ENCODE assay signal across 1 cellular context in the genomic region with DNA sequence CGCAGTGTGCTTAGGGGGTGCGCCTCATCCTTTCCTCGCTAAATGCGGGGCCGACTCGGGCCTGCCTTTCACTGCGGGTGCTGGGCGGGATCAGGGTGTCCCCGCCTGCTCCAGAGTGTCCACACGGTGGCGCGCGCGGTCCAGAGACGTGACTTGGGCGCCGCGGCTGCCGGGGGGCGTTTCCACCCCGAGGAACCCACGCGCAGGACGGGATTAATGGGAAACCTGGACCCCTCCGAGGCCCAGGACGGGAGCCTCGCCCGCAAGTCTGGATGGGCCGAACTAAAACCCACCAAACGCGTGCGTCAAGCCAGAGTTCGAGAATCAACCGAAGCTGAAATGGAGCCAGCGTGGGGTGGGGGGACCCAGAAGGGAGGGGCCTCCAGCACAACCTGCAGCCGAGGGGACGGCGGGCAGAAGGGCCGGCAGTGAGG.
TF ChIP-seq lines count a peak whose summit lies in the region.

No MANE protein-coding gene starts in this region.

TF ChIP-seq in K562, 482 proteins besides CTCF, POLR2A, EP300 and RAD21 (continued from another document and continues in another):
- TF ChIP-seq, protein P1, sequence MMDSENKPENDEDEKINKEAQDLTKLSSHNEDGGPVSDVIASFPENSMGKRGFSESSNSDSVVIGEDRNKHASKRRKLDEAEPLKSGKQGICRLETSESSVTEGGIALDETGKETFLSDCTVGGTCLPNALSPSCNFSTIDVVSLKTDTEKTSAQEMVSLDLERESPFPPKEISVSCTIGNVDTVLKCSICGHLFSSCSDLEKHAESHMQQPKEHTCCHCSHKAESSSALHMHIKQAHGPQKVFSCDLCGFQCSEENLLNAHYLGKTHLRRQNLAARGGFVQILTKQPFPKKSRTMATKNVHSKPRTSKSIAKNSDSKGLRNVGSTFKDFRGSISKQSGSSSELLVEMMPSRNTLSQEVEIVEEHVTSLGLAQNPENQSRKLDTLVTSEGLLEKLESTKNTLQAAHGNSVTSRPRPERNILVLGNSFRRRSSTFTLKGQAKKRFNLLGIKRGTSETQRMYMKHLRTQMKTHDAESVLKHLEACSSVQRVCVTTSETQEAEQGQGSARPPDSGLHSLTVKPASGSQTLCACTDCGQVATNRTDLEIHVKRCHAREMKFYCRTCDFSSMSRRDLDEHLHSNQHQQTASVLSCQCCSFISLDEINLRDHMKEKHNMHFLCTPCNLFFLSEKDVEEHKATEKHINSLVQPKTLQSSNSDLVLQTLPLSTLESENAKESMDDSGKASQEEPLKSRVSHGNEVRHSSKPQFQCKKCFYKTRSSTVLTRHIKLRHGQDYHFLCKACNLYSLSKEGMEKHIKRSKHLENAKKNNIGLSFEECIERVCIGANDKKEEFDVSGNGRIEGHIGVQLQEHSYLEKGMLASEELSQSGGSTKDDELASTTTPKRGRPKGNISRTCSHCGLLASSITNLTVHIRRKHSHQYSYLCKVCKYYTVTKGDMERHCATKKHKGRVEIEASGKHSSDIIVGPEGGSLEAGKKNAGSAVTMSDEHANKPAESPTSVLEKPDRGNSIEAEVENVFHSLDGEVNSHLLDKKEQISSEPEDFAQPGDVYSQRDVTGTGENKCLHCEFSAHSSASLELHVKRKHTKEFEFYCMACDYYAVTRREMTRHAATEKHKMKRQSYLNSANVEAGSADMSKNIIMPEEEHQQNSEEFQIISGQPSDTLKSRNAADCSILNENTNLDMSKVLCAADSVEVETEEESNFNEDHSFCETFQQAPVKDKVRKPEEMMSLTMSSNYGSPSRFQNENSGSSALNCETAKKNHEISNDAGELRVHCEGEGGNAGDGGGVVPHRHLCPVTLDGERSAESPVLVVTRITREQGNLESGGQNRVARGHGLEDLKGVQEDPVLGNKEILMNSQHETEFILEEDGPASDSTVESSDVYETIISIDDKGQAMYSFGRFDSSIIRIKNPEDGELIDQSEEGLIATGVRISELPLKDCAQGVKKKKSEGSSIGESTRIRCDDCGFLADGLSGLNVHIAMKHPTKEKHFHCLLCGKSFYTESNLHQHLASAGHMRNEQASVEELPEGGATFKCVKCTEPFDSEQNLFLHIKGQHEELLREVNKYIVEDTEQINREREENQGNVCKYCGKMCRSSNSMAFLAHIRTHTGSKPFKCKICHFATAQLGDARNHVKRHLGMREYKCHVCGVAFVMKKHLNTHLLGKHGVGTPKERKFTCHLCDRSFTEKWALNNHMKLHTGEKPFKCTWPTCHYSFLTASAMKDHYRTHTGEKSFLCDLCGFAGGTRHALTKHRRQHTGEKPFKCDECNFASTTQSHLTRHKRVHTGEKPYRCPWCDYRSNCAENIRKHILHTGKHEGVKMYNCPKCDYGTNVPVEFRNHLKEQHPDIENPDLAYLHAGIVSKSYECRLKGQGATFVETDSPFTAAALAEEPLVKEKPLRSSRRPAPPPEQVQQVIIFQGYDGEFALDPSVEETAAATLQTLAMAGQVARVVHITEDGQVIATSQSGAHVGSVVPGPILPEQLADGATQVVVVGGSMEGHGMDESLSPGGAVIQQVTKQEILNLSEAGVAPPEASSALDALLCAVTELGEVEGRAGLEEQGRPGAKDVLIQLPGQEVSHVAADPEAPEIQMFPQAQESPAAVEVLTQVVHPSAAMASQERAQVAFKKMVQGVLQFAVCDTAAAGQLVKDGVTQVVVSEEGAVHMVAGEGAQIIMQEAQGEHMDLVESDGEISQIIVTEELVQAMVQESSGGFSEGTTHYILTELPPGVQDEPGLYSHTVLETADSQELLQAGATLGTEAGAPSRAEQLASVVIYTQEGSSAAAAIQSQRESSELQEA (IDR thresholded peaks at IDR 0.05; ENCODE audit: low read depth) = no peak
- TF ChIP-seq ETV5 (CRISPR knock-in tag; IDR thresholded peaks at IDR 0.05; ENCODE audit: low read depth) (no peak), OTX1 (CRISPR knock-in tag; IDR thresholded peaks at IDR 0.05) (no peak), ZNF282 (CRISPR knock-in tag; IDR thresholded peaks at IDR 0.05) (no peak), ZNF212 (CRISPR knock-in tag; IDR thresholded peaks at IDR 0.05) (no peak), THRAP3 (IDR thresholded peaks at IDR 0.05; ENCODE audit: borderline replicate concordance) (no peak), ETS2 (tag; IDR thresholded peaks at IDR 0.05; ENCODE audit: borderline replicate concordance, poor library complexity, severe bottlenecking) (no peak), ELF4 (CRISPR knock-in tag; IDR thresholded peaks at IDR 0.05) (no peak), FOSL1 (tag; conservative IDR thresholded peaks at IDR 0.05) (no peak), BRD4 (IDR thresholded peaks at IDR 0.05) (no peak), MEF2A (IDR thresholded peaks at IDR 0.05; ENCODE audit: control insufficient read depth, low read depth, low read length) (no peak), TAF1 (IDR thresholded peaks at IDR 0.05; ENCODE audit: control insufficient read depth, extremely low read depth, insufficient read depth, low read length, severe bottlenecking) (no peak), SREBF2 (CRISPR knock-in tag; IDR thresholded peaks at IDR 0.05) (no peak), ZNF436 (CRISPR knock-in tag; IDR thresholded peaks at IDR 0.05) (no peak), ZFP30 (CRISPR knock-in tag; IDR thresholded peaks at IDR 0.05; ENCODE audit: borderline replicate concordance) (no peak), ZNF76 (CRISPR knock-in tag; IDR thresholded peaks at IDR 0.05; ENCODE audit: borderline replicate concordance) (no peak), ZNF408 (CRISPR knock-in tag; IDR thresholded peaks at IDR 0.05; ENCODE audit: low read depth) (no peak), SMARCC2 (IDR thresholded peaks at IDR 0.05; ENCODE audit: low read depth) (no peak), HNRNPL (IDR thresholded peaks at IDR 0.05; ENCODE audit: low read depth, low read length) (no peak), NR1H2 (CRISPR knock-in tag; IDR thresholded peaks at IDR 0.05) (no peak), POLR2AphosphoS5 (IDR thresholded peaks at IDR 0.05; ENCODE audit: control insufficient read depth, insufficient read depth, low read depth, low read length) (no peak), ZNF695 (CRISPR knock-in tag; IDR thresholded peaks at IDR 0.05) (no peak)
- TF ChIP-seq, protein P2, sequence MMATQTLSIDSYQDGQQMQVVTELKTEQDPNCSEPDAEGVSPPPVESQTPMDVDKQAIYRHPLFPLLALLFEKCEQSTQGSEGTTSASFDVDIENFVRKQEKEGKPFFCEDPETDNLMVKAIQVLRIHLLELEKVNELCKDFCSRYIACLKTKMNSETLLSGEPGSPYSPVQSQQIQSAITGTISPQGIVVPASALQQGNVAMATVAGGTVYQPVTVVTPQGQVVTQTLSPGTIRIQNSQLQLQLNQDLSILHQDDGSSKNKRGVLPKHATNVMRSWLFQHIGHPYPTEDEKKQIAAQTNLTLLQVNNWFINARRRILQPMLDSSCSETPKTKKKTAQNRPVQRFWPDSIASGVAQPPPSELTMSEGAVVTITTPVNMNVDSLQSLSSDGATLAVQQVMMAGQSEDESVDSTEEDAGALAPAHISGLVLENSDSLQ (IDR thresholded peaks at IDR 0.05) = no peak
- TF ChIP-seq, protein P3, sequence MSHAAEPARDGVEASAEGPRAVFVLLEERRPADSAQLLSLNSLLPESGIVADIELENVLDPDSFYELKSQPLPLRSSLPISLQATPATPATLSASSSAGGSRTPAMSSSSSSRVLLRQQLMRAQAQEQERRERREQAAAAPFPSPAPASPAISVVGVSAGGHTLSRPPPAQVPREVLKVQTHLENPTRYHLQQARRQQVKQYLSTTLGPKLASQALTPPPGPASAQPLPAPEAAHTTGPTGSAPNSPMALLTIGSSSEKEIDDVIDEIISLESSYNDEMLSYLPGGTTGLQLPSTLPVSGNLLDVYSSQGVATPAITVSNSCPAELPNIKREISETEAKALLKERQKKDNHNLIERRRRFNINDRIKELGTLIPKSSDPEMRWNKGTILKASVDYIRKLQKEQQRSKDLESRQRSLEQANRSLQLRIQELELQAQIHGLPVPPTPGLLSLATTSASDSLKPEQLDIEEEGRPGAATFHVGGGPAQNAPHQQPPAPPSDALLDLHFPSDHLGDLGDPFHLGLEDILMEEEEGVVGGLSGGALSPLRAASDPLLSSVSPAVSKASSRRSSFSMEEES (CRISPR knock-in tag; IDR thresholded peaks at IDR 0.05) = no peak
- TF ChIP-seq, protein P4, sequence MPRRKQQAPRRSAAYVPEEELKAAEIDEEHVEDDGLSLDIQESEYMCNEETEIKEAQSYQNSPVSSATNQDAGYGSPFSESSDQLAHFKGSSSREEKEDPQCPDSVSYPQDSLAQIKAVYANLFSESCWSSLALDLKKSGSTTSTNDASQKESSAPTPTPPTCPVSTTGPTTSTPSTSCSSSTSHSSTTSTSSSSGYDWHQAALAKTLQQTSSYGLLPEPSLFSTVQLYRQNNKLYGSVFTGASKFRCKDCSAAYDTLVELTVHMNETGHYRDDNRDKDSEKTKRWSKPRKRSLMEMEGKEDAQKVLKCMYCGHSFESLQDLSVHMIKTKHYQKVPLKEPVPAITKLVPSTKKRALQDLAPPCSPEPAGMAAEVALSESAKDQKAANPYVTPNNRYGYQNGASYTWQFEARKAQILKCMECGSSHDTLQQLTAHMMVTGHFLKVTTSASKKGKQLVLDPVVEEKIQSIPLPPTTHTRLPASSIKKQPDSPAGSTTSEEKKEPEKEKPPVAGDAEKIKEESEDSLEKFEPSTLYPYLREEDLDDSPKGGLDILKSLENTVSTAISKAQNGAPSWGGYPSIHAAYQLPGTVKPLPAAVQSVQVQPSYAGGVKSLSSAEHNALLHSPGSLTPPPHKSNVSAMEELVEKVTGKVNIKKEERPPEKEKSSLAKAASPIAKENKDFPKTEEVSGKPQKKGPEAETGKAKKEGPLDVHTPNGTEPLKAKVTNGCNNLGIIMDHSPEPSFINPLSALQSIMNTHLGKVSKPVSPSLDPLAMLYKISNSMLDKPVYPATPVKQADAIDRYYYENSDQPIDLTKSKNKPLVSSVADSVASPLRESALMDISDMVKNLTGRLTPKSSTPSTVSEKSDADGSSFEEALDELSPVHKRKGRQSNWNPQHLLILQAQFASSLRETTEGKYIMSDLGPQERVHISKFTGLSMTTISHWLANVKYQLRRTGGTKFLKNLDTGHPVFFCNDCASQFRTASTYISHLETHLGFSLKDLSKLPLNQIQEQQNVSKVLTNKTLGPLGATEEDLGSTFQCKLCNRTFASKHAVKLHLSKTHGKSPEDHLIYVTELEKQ (CRISPR knock-in tag; IDR thresholded peaks at IDR 0.05) = no peak
- TF ChIP-seq, protein P5, sequence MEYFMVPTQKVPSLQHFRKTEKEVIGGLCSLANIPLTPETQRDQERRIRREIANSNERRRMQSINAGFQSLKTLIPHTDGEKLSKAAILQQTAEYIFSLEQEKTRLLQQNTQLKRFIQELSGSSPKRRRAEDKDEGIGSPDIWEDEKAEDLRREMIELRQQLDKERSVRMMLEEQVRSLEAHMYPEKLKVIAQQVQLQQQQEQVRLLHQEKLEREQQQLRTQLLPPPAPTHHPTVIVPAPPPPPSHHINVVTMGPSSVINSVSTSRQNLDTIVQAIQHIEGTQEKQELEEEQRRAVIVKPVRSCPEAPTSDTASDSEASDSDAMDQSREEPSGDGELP (CRISPR knock-in tag; IDR thresholded peaks at IDR 0.05; ENCODE audit: borderline replicate concordance) = peak; percentile 53; the same call in 1 of the 2 replicates
- TF ChIP-seq, protein P6, sequence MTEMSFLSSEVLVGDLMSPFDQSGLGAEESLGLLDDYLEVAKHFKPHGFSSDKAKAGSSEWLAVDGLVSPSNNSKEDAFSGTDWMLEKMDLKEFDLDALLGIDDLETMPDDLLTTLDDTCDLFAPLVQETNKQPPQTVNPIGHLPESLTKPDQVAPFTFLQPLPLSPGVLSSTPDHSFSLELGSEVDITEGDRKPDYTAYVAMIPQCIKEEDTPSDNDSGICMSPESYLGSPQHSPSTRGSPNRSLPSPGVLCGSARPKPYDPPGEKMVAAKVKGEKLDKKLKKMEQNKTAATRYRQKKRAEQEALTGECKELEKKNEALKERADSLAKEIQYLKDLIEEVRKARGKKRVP (CRISPR knock-in tag; IDR thresholded peaks at IDR 0.05) = no peak
- TF ChIP-seq, protein P7, sequence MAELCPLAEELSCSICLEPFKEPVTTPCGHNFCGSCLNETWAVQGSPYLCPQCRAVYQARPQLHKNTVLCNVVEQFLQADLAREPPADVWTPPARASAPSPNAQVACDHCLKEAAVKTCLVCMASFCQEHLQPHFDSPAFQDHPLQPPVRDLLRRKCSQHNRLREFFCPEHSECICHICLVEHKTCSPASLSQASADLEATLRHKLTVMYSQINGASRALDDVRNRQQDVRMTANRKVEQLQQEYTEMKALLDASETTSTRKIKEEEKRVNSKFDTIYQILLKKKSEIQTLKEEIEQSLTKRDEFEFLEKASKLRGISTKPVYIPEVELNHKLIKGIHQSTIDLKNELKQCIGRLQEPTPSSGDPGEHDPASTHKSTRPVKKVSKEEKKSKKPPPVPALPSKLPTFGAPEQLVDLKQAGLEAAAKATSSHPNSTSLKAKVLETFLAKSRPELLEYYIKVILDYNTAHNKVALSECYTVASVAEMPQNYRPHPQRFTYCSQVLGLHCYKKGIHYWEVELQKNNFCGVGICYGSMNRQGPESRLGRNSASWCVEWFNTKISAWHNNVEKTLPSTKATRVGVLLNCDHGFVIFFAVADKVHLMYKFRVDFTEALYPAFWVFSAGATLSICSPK (IDR thresholded peaks at IDR 0.05; ENCODE audit: borderline replicate concordance) = no peak
- TF ChIP-seq, protein P8, sequence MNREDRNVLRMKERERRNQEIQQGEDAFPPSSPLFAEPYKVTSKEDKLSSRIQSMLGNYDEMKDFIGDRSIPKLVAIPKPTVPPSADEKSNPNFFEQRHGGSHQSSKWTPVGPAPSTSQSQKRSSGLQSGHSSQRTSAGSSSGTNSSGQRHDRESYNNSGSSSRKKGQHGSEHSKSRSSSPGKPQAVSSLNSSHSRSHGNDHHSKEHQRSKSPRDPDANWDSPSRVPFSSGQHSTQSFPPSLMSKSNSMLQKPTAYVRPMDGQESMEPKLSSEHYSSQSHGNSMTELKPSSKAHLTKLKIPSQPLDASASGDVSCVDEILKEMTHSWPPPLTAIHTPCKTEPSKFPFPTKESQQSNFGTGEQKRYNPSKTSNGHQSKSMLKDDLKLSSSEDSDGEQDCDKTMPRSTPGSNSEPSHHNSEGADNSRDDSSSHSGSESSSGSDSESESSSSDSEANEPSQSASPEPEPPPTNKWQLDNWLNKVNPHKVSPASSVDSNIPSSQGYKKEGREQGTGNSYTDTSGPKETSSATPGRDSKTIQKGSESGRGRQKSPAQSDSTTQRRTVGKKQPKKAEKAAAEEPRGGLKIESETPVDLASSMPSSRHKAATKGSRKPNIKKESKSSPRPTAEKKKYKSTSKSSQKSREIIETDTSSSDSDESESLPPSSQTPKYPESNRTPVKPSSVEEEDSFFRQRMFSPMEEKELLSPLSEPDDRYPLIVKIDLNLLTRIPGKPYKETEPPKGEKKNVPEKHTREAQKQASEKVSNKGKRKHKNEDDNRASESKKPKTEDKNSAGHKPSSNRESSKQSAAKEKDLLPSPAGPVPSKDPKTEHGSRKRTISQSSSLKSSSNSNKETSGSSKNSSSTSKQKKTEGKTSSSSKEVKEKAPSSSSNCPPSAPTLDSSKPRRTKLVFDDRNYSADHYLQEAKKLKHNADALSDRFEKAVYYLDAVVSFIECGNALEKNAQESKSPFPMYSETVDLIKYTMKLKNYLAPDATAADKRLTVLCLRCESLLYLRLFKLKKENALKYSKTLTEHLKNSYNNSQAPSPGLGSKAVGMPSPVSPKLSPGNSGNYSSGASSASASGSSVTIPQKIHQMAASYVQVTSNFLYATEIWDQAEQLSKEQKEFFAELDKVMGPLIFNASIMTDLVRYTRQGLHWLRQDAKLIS (CRISPR knock-in tag; IDR thresholded peaks at IDR 0.05) = no peak
- TF ChIP-seq, protein P9, sequence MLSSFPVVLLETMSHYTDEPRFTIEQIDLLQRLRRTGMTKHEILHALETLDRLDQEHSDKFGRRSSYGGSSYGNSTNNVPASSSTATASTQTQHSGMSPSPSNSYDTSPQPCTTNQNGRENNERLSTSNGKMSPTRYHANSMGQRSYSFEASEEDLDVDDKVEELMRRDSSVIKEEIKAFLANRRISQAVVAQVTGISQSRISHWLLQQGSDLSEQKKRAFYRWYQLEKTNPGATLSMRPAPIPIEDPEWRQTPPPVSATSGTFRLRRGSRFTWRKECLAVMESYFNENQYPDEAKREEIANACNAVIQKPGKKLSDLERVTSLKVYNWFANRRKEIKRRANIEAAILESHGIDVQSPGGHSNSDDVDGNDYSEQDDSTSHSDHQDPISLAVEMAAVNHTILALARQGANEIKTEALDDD (IDR thresholded peaks at IDR 0.05) = no peak
